Comparison of ENCODE assay signal across 8 cellular contexts in the genomic region with DNA sequence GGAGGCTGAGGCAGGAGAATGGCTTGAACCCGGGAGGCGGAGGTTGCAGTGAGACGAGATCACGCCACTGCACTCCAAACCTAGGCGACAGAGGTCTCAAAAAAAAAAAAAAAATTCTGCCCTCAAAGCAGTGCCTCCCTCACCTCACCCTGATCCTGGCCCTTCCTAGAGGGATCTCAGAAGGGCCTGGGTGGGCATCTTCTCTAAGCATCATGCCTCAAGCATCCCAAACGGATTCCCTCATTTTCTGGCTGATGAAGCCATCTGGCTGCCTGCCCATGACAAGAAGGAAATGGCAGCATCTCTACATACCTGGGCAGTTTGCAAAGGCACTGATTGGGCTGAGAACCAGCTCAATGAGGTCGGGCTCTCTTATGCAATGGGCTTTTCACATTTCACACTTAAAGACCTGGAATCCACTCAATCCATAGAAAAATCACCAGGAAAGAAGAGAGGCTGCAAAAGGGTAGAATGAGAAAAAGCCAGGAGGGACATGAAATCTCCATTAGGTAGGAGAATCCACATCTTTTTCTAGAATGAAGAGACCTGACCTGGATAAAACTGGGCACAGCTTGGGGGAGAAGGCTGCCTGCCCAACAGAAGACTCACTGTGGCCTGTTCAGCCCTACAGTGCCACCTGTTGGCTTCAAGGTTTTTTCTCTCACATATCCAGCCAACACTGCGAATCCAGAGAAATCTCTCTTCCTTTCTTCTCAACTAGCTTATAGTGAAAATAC. TPM values are rescaled to one million over a fixed set of nuclear protein-coding genes. Genes with fewer than 3 reads are reported as not detected.
DNase-seq lines count a peak whose midpoint lies in the region; ATAC-seq and TF ChIP-seq lines count a peak whose summit lies in the region.

No MANE protein-coding gene starts in this region.

- ATAC-seq in GM18868 (IDR thresholded peaks at IDR 0.05; ENCODE audit: unreplicated experiment) = no peak
- ATAC-seq in HG02970 (IDR thresholded peaks at IDR 0.05; ENCODE audit: low FRiP score, unreplicated experiment) = no peak

- no peak overlapping the region for H3K9ac ChIP-seq in parathyroid adenoma

- TF ChIP-seq CTCF in esophagus squamous epithelium (IDR thresholded peaks at IDR 0.05) (peak in 5 of 6 experiments; percentile 16 to 54 (median 41)), parathyroid adenoma (IDR thresholded peaks at IDR 0.05) (peak; percentile 52)

- H3K79me2 ChIP-seq in parathyroid adenoma = peaks cover 4% of the 10 kb centered on the region

- peaks cover 12 to 25% (median 15%) of the 10 kb centered on the region in 3 donors for H3K4me1 ChIP-seq in esophagus squamous epithelium
- H3K4me1 ChIP-seq in parathyroid adenoma = peaks cover 12% of the 10 kb centered on the region

- intact Hi-C loops in esophagus squamous epithelium (cut with DNase I) = no loop called here

- H3K4me3 ChIP-seq in esophagus squamous epithelium (no peak overlapping the region), parathyroid adenoma (ENCODE audit: low read depth, low read length) (no peak overlapping the region)

- 69 to 82% methylated on average over 6 to 7 of the region's 8 CpGs for WGBS in esophagus squamous epithelium, 2 donors

- no peak for TF ChIP-seq POLR2A in esophagus squamous epithelium (IDR thresholded peaks at IDR 0.05)

- H3K27ac ChIP-seq in esophagus squamous epithelium = no peak overlapping the region
- H3K27ac ChIP-seq in parathyroid adenoma = no peak overlapping the region

- DNase-seq in NCI-H1417 (lab: John Stamatoyannopoulos, UW) (peak; percentile 0 to 59 (median 13)), NCI-H1417 treated with DMSO at 0.1 percent for 48 hours (lab: John Stamatoyannopoulos, UW) (no peak), HCEC 1CT (peak; percentile 48), SK-N-DZ (ENCODE audit: low spot score) (peak; percentile 32), esophagus squamous epithelium (lab: John Stamatoyannopoulos, UW) (no peak)

- no peak overlapping the region for H3K4me2 ChIP-seq in parathyroid adenoma (ENCODE audit: low read length)

- no peak overlapping the region for H2AFZ ChIP-seq in parathyroid adenoma

- no peaks in the 10 kb centered on the region for H3K27me3 ChIP-seq in esophagus squamous epithelium
- H3K27me3 ChIP-seq in parathyroid adenoma (ENCODE audit: control insufficient read depth, insufficient read depth, low read length) = no peaks in the 10 kb centered on the region

- peaks cover 0 to 86% (median 39%) of the 10 kb centered on the region in 3 donors for H3K36me3 ChIP-seq in esophagus squamous epithelium
- H3K36me3 ChIP-seq in parathyroid adenoma (ENCODE audit: control insufficient read depth, insufficient read depth, low read length) = no peaks in the 10 kb centered on the region

- H3K9me3 ChIP-seq in esophagus squamous epithelium (no peaks in the 10 kb centered on the region), parathyroid adenoma (ENCODE audit: control insufficient read depth, low read length) (no peaks in the 10 kb centered on the region)

RNA-seq across cellular contexts. Expression of a gene that starts 48.1 kb away (rescaled TPM):
- polyA plus RNA-seq in SK-N-DZ (2014; cell fraction: cytosol; rRNA removed) = 1.4 and 1.8 TPM in 2 replicates
- polyA plus RNA-seq in SK-N-DZ (2014; cell fraction: nucleus; rRNA removed) = 0.59 TPM in 1 of 2 replicates, not detected in the other
- total RNA-seq in esophagus squamous epithelium = 100 to 1,000 TPM in 1 of 4 donors, 10 to 100 TPM in 3; 59.5 to 142 (median 79.2) TPM

RNA-seq across cellular contexts. Expression of a gene that starts 48.7 kb away (rescaled TPM):
- polyA plus RNA-seq in SK-N-DZ (2014; cell fraction: cytosol; rRNA removed) = not detected in 2 replicates
- polyA plus RNA-seq in SK-N-DZ (2014; cell fraction: nucleus; rRNA removed) = not detected in 2 replicates
- total RNA-seq in esophagus squamous epithelium = not detected

Comparison
In these comparisons a context has a peak if more than half of its experiments do, and no peak if none do; other contexts are left out.
1. DNase-seq: peak in NCI-H1417 (3 of 3), HCEC 1CT (single experiment) and SK-N-DZ (single experiment); none in NCI-H1417 treated with DMSO at 0.1 percent for 48 hours (single experiment) and esophagus squamous epithelium (single experiment).